1 cellular context compared by ENCODE assay signal in the genomic region with DNA sequence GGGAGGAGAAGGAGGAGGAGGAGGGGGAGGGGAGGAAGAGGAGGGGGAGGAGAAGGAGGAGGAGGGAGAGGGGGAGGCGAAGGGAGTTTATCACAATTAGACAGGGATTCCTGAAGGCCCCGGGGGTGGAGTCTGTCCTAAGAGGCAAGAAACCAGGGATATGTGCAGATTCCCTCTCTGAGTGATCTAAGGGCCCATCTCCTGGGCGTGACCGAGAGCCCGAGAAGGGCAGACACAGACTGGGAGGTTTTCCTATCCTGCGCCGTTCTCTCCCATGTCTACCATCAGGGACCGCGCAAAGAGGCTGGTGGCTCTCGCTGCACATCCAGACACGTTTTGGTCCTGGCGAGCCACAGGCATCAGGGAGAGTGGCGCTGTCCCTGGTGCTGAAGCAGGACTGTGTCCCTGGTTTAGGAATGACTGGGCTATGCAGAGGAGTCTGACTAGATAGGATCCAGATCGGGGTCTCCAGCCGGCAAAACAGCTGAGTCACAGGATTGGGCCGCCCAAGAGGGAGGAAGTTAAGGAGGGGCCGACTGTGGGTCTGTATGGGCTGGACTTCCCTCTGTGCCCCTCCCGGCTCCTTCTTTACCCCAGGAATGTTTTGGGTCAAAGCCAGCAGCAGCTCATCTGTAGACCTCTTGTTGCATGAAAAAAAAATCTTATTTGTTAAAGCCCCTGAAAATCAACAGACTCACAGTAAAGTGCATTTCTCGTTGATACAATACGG.
A peak's percentile ranks its signal among the peaks of the same experiment; 100 is the strongest.
TF ChIP-seq lines count a peak whose summit lies in the region.

No MANE protein-coding gene starts in this region.

TF ChIP-seq in WTC11, 78 proteins besides CTCF, POLR2A, EP300 and RAD21 (continued from another document and continues in another):
- no peak for TF ChIP-seq AFF4 (CRISPR knock-in tag; IDR thresholded peaks at IDR 0.05; ENCODE audit: borderline replicate concordance)
- no peak for TF ChIP-seq KAT7 (CRISPR knock-in tag; IDR thresholded peaks at IDR 0.05; ENCODE audit: borderline replicate concordance)
- no peak for TF ChIP-seq ZNF423 (CRISPR knock-in tag; IDR thresholded peaks at IDR 0.05)
- TF ChIP-seq ATF1 (CRISPR knock-in tag; IDR thresholded peaks at IDR 0.05), result no peak
- peak; percentile 43; the same call in 1 of the 2 replicates for TF ChIP-seq SP1 (CRISPR knock-in tag; conservative IDR thresholded peaks at IDR 0.05)
- TF ChIP-seq ZNF671 (CRISPR knock-in tag; IDR thresholded peaks at IDR 0.05), result no peak
- peak; percentile 65; the same call in 1 of the 2 replicates for TF ChIP-seq ESRRA (CRISPR knock-in tag; IDR thresholded peaks at IDR 0.05; ENCODE audit: borderline replicate concordance)
- TF ChIP-seq FOXJ3 (CRISPR knock-in tag; IDR thresholded peaks at IDR 0.05; ENCODE audit: borderline replicate concordance), result no peak
- TF ChIP-seq, protein P1, sequence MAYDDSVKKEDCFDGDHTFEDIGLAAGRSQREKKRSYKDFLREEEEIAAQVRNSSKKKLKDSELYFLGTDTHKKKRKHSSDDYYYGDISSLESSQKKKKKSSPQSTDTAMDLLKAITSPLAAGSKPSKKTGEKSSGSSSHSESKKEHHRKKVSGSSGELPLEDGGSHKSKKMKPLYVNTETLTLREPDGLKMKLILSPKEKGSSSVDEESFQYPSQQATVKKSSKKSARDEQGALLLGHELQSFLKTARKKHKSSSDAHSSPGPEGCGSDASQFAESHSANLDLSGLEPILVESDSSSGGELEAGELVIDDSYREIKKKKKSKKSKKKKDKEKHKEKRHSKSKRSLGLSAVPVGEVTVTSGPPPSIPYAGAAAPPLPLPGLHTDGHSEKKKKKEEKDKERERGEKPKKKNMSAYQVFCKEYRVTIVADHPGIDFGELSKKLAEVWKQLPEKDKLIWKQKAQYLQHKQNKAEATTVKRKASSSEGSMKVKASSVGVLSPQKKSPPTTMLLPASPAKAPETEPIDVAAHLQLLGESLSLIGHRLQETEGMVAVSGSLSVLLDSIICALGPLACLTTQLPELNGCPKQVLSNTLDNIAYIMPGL (CRISPR knock-in tag; IDR thresholded peaks at IDR 0.05), result no peak
- no peak for TF ChIP-seq ZSCAN18 (CRISPR knock-in tag; IDR thresholded peaks at IDR 0.05)
- TF ChIP-seq IRF2 (CRISPR knock-in tag; IDR thresholded peaks at IDR 0.05; ENCODE audit: borderline replicate concordance, low read depth), result no peak
- TF ChIP-seq, protein P2, sequence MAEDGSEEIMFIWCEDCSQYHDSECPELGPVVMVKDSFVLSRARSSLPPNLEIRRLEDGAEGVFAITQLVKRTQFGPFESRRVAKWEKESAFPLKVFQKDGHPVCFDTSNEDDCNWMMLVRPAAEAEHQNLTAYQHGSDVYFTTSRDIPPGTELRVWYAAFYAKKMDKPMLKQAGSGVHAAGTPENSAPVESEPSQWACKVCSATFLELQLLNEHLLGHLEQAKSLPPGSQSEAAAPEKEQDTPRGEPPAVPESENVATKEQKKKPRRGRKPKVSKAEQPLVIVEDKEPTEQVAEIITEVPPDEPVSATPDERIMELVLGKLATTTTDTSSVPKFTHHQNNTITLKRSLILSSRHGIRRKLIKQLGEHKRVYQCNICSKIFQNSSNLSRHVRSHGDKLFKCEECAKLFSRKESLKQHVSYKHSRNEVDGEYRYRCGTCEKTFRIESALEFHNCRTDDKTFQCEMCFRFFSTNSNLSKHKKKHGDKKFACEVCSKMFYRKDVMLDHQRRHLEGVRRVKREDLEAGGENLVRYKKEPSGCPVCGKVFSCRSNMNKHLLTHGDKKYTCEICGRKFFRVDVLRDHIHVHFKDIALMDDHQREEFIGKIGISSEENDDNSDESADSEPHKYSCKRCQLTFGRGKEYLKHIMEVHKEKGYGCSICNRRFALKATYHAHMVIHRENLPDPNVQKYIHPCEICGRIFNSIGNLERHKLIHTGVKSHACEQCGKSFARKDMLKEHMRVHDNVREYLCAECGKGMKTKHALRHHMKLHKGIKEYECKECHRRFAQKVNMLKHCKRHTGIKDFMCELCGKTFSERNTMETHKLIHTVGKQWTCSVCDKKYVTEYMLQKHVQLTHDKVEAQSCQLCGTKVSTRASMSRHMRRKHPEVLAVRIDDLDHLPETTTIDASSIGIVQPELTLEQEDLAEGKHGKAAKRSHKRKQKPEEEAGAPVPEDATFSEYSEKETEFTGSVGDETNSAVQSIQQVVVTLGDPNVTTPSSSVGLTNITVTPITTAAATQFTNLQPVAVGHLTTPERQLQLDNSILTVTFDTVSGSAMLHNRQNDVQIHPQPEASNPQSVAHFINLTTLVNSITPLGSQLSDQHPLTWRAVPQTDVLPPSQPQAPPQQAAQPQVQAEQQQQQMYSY (CRISPR knock-in tag; IDR thresholded peaks at IDR 0.05), result no peak
- peak; percentile 96 for TF ChIP-seq NFE2L1 (CRISPR knock-in tag; IDR thresholded peaks at IDR 0.05)
- no peak for TF ChIP-seq USF2 (CRISPR knock-in tag; IDR thresholded peaks at IDR 0.05)
- TF ChIP-seq, protein P3, sequence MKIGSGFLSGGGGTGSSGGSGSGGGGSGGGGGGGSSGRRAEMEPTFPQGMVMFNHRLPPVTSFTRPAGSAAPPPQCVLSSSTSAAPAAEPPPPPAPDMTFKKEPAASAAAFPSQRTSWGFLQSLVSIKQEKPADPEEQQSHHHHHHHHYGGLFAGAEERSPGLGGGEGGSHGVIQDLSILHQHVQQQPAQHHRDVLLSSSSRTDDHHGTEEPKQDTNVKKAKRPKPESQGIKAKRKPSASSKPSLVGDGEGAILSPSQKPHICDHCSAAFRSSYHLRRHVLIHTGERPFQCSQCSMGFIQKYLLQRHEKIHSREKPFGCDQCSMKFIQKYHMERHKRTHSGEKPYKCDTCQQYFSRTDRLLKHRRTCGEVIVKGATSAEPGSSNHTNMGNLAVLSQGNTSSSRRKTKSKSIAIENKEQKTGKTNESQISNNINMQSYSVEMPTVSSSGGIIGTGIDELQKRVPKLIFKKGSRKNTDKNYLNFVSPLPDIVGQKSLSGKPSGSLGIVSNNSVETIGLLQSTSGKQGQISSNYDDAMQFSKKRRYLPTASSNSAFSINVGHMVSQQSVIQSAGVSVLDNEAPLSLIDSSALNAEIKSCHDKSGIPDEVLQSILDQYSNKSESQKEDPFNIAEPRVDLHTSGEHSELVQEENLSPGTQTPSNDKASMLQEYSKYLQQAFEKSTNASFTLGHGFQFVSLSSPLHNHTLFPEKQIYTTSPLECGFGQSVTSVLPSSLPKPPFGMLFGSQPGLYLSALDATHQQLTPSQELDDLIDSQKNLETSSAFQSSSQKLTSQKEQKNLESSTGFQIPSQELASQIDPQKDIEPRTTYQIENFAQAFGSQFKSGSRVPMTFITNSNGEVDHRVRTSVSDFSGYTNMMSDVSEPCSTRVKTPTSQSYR (CRISPR knock-in tag; IDR thresholded peaks at IDR 0.05), result 0 out of 2 replicates have a peak, but pooled peaks have one; percentile 72
- no peak for TF ChIP-seq ZBTB21 (CRISPR knock-in tag; IDR thresholded peaks at IDR 0.05; ENCODE audit: borderline replicate concordance)
- TF ChIP-seq ZNF232 (CRISPR knock-in tag; IDR thresholded peaks at IDR 0.05), result peak; percentile 95
- TF ChIP-seq HMGA2 (CRISPR knock-in tag; IDR thresholded peaks at IDR 0.05), result no peak
- no peak for TF ChIP-seq AR (CRISPR knock-in tag; IDR thresholded peaks at IDR 0.05)
- TF ChIP-seq ELF4 (CRISPR knock-in tag; IDR thresholded peaks at IDR 0.05; ENCODE audit: low read depth), result peak; percentile 41; the same call in 1 of the 2 replicates
- TF ChIP-seq, protein P4, sequence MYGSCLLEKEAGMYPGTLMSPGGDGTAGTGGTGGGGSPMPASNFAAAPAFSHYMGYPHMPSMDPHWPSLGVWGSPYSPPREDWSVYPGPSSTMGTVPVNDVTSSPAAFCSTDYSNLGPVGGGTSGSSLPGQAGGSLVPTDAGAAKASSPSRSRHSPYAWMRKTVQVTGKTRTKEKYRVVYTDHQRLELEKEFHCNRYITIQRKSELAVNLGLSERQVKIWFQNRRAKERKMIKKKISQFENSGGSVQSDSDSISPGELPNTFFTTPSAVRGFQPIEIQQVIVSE (CRISPR knock-in tag; IDR thresholded peaks at IDR 0.05; ENCODE audit: borderline replicate concordance), result no peak
- TF ChIP-seq, protein P5, sequence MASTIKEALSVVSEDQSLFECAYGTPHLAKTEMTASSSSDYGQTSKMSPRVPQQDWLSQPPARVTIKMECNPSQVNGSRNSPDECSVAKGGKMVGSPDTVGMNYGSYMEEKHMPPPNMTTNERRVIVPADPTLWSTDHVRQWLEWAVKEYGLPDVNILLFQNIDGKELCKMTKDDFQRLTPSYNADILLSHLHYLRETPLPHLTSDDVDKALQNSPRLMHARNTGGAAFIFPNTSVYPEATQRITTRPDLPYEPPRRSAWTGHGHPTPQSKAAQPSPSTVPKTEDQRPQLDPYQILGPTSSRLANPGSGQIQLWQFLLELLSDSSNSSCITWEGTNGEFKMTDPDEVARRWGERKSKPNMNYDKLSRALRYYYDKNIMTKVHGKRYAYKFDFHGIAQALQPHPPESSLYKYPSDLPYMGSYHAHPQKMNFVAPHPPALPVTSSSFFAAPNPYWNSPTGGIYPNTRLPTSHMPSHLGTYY (CRISPR knock-in tag; IDR thresholded peaks at IDR 0.05), result no peak
- TF ChIP-seq, protein P6, sequence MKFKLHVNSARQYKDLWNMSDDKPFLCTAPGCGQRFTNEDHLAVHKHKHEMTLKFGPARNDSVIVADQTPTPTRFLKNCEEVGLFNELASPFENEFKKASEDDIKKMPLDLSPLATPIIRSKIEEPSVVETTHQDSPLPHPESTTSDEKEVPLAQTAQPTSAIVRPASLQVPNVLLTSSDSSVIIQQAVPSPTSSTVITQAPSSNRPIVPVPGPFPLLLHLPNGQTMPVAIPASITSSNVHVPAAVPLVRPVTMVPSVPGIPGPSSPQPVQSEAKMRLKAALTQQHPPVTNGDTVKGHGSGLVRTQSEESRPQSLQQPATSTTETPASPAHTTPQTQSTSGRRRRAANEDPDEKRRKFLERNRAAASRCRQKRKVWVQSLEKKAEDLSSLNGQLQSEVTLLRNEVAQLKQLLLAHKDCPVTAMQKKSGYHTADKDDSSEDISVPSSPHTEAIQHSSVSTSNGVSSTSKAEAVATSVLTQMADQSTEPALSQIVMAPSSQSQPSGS (CRISPR knock-in tag; IDR thresholded peaks at IDR 0.05; ENCODE audit: borderline replicate concordance, low read depth), result no peak
